8 cellular contexts compared by ENCODE assay signal in the genomic region with DNA sequence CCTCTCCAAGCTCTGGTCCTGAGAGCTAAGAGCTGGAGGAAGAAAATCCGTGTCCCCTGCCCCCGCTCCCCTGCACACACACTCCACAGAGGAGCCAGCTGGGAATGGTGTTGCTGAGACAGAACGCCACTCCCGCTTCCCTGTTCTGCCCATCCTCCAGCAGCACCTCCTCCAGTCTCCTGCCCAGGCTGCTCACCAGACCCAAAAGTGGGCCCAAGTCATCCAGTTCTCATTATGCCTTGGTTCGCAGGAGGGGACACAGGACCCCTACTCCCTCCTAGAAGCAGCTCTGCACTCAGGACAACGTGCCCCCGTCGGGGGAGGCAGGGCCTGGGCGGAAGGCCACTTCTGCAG. TPM values are rescaled to one million over a fixed set of nuclear protein-coding genes. Genes with fewer than 3 reads are reported as not detected.
DNase-seq lines count a peak whose midpoint lies in the region; ATAC-seq, FAIRE-seq and TF ChIP-seq lines count a peak whose summit lies in the region.

No MANE protein-coding gene starts in this region.

- H3K27ac Mint-ChIP-seq in brain = peak overlapping the region; percentile 95 to 99 (median 99)

- no peak for TF ChIP-seq EP300 in HepG2 (IDR thresholded peaks at IDR 0.05; ENCODE audit: low read depth in 2 of 2, low read length in 2 of 2)
- TF ChIP-seq EP300 in HepG2 (CRISPR knock-in tag; IDR thresholded peaks at IDR 0.05; ENCODE audit: borderline replicate concordance) = no peak

- in situ Hi-C loops in HepG2 (cut with HindIII; ENCODE audit: extremely low pct_ligation_motif_present, low pct_unique_long_range_greater_than_20kb) = no loop called here

- no peaks in the 10 kb centered on the region for H3K36me3 Mint-ChIP-seq in brain

- intact Hi-C loops in HepG2 (cut with micrococcal nuclease; ENCODE audit: unreplicated experiment) = no loop called here

- peak overlapping the region; percentile 95 for H3K4me3 ChIP-seq in AG10803 (ENCODE audit: low read length)
- H3K4me3 ChIP-seq in HUES64 (ENCODE audit: low read length) = peak overlapping the region; percentile 98
- peak overlapping the region; percentile 65 to 98 (median 95) for H3K4me3 ChIP-seq in HepG2 (replicated peaks in 1 of 3; ENCODE audit: insufficient read depth in 1 of 3, low read depth in 2 of 3, low read length in 3 of 3)
- H3K4me3 ChIP-seq in thoracic aorta = peak overlapping the region; percentile 99

- H3K9me3 Mint-ChIP-seq in brain = no peaks in the 10 kb centered on the region

- BruUV-seq in HepG2 (replicated peaks; lab: Mats Ljungman, UMichigan) = no TSS peak

- DNase-seq in AG10803 (ENCODE audit: low read depth) (no peak), HepG2 (ENCODE audit: low spot score) (no peak), thoracic aorta (ENCODE audit: low spot score) (no peak), dermis blood vessel endothelial cell (no peak)

- peak overlapping the region; percentile 92 to 97 (median 96) for H3K4me3 Mint-ChIP-seq in brain

- TF ChIP-seq CTCF in AG10803 (conservative IDR thresholded peaks at IDR 0.05; ENCODE audit: low read length) (no peak), brain (conservative IDR thresholded peaks at IDR 0.05) (no peak), HepG2 (CRISPR knock-in tag; IDR thresholded peaks at IDR 0.05) (no peak), thoracic aorta (IDR thresholded peaks at IDR 0.05) (no peak)

- H2AFZ ChIP-seq in HepG2 (ENCODE audit: low read length) = no peak overlapping the region

- no peak for TF ChIP-seq RAD21 in HepG2 (CRISPR knock-in tag; IDR thresholded peaks at IDR 0.05)

- peak overlapping the region; percentile 82 for H3K9ac ChIP-seq in HUES64 (ENCODE audit: low read depth, low read length)
- peak overlapping the region; percentile 86 for H3K9ac ChIP-seq in HepG2 (ENCODE audit: insufficient read depth, low read depth, low read length)

- POLR2A ChIA-PET in HepG2 (lab: Yijun Ruan, JAX) = interaction anchor here (0.9 to 3.2 kb wide), 10 partner anchors 10 to 352 kb away, joined by 4 to 37 read pairs (median 8); a partner anchor contains a TSS

- peak overlapping the region; percentile 98 for H3K4me2 ChIP-seq in HepG2 (ENCODE audit: low read depth, low read length)

- WGBS in HUES64 = 64% methylated on average over 9 of the region's 9 CpGs
- WGBS in HepG2 (ENCODE audit: low lambda C conversion rate) = 9% methylated on average over 5 of the region's 9 CpGs

- H3K27ac ChIP-seq in HUES64 (ENCODE audit: low read depth, low read length) (no peak overlapping the region), HepG2 (ENCODE audit: extremely low read length, insufficient read depth, low read length) (peak overlapping the region; percentile 89), thoracic aorta (peak overlapping the region; percentile 54 to 81)

- peaks cover 30% of the 10 kb centered on the region for H3K79me2 ChIP-seq in HepG2 (ENCODE audit: insufficient read depth, low read length)

- H3K4me1 ChIP-seq in HUES64 (ENCODE audit: insufficient read depth, low read length) = peaks cover 7% of the 10 kb centered on the region
- peaks cover 72% of the 10 kb centered on the region for H3K4me1 ChIP-seq in HepG2 (ENCODE audit: insufficient read depth, low read length)
- H3K4me1 ChIP-seq in thoracic aorta (ENCODE audit: control insufficient read depth in 1 of 2, low read depth in 2 of 2) = peaks cover 15 to 42% of the 10 kb centered on the region in 2 donors

- FAIRE-seq in HepG2 (lab: Jason Lieb, UNC) = no peak

- peak in 1 of 2 experiments; percentile 49; a peak in 2 of 4 replicates for TF ChIP-seq POLR2A in HepG2 (IDR thresholded peaks at IDR 0.05; ENCODE audit: insufficient read depth in 1 of 2, low read depth in 2 of 2, low read length in 2 of 2)

- ATAC-seq in HepG2 (peak; percentile 37), thoracic aorta (ENCODE audit: insufficient number of reproducible peaks, low FRiP score, low read depth) (no peak), HG03469 (IDR thresholded peaks at IDR 0.05; ENCODE audit: unreplicated experiment) (no peak), GM19395 (IDR thresholded peaks at IDR 0.05; ENCODE audit: unreplicated experiment) (no peak)

- peaks cover 17% of the 10 kb centered on the region for H3K27me3 ChIP-seq in HUES64 (ENCODE audit: insufficient read depth, low read length)
- H3K27me3 ChIP-seq in HepG2 (ENCODE audit: control insufficient read depth in 1 of 2, insufficient read depth in 2 of 2, low read length in 2 of 2) = no peaks in the 10 kb centered on the region; a peak in 1 of 5 replicates
- H3K27me3 ChIP-seq in thoracic aorta (replicated peaks; ENCODE audit: insufficient read depth) = no peaks in the 10 kb centered on the region

- H3K4me1 Mint-ChIP-seq in brain = peaks cover 71% of the 10 kb centered on the region

- H3K9me3 ChIP-seq in HUES64 (ENCODE audit: insufficient read depth, low read depth, low read length) (no peaks in the 10 kb centered on the region), HepG2 (ENCODE audit: low read length) (no peaks in the 10 kb centered on the region), thoracic aorta (no peaks in the 10 kb centered on the region)

- 0 out of 2 replicates have a peak, but pooled peaks cover 9% of the 10 kb centered on the region for H3K36me3 ChIP-seq in HUES64 (ENCODE audit: insufficient read depth, low read length)
- peaks cover 3 to 4% of the 10 kb centered on the region in 2 experiments; a peak in 3 of 5 replicates for H3K36me3 ChIP-seq in HepG2 (replicated peaks in 1 of 2; ENCODE audit: control insufficient read depth in 1 of 2, insufficient read depth in 2 of 2, low read length in 2 of 2)
- no peaks in the 10 kb centered on the region for H3K36me3 ChIP-seq in thoracic aorta

- H3K27me3 Mint-ChIP-seq in brain = peaks cover 8% of the 10 kb centered on the region

- CTCF ChIA-PET in HepG2 (lab: Yijun Ruan, JAX; ENCODE audit: low intra/inter-chr PET ratio, low total read pairs) = no interaction called here

- no peaks in the 10 kb centered on the region for H4K20me1 ChIP-seq in HepG2 (ENCODE audit: insufficient read depth, low read length)

RNA-seq across cellular contexts. Expression of a gene that starts 0.9 kb away (rescaled TPM):
- polyA plus RNA-seq in HUES64 (2013, experiment 1 of 2) = 9.3 TPM
- polyA plus RNA-seq in HUES64 (2013, experiment 2 of 2) = 8.2 TPM
- polyA plus RNA-seq in brain (ENCODE audit: insufficient read depth, low read depth, low replicate concordance) (17.1 TPM), HepG2 (2011; rRNA removed) (6.5 and 9.8 TPM in 2 replicates)
- total RNA-seq in HepG2 (2016; rRNA removed; fragmentation: Illumina TruSeq; extraction: Trizol) (12.2 and 13.6 TPM in 2 replicates), thoracic aorta (10 to 100 TPM; 18.6 to 18.8 TPM), dermis blood vessel endothelial cell (5.6 and 7.5 TPM in 2 replicates)
- 4.0 and 5.2 TPM in 2 replicates for total RNA-seq in HepG2 (2016; cell fraction: cytosol; rRNA removed; fragmentation: Illumina TruSeq; extraction: Trizol; ENCODE audit: low read depth)
- 12.4 and 14.5 TPM in 2 replicates for total RNA-seq in HepG2 (2016; cell fraction: insoluble cytoplasmic fraction; rRNA removed; fragmentation: Illumina TruSeq; extraction: Trizol)
- 8.3 and 9.6 TPM in 2 replicates for total RNA-seq in HepG2 (2016; cell fraction: membrane; rRNA removed; fragmentation: Illumina TruSeq; extraction: Trizol)
- total RNA-seq in HepG2 (2016; cell fraction: nucleus; rRNA removed; fragmentation: Illumina TruSeq; extraction: Trizol) = 10.4 and 11.7 TPM in 2 replicates
- polyA plus RNA-seq in HepG2 (2011; cell fraction: cytosol; rRNA removed) = 6.4 and 11.5 TPM in 2 replicates
- polyA plus RNA-seq in HepG2 (2011; cell fraction: nucleus; rRNA removed) = 26.1 and 31.2 TPM in 2 replicates
- 4.0 and 8.4 TPM in 2 replicates for polyA plus RNA-seq in HepG2 (2012)
- 3.9 and 4.4 TPM in 2 replicates for polyA plus RNA-seq in HepG2 (2016; cell fraction: cytosol; fragmentation: Illumina TruSeq; extraction: Trizol; ENCODE audit: low read depth)
- 12.0 and 13.1 TPM in 2 replicates for polyA plus RNA-seq in HepG2 (2016; cell fraction: insoluble cytoplasmic fraction; fragmentation: Illumina TruSeq; extraction: Trizol; ENCODE audit: low read depth)
- 6.7 and 7.2 TPM in 2 replicates for polyA plus RNA-seq in HepG2 (2016; cell fraction: membrane; fragmentation: Illumina TruSeq; extraction: Trizol; ENCODE audit: low read depth)
- polyA plus RNA-seq in HepG2 (2016; cell fraction: nucleus; fragmentation: Illumina TruSeq; extraction: Trizol; ENCODE audit: insufficient read depth, low read depth) = 13.5 and 14.3 TPM in 2 replicates
- polyA minus RNA-seq in HepG2 (2011; rRNA and poly(A)+ RNA removed; ENCODE audit: low replicate concordance) = 14.6 and 19.9 TPM in 2 replicates
- 4.6 and 4.7 TPM in 2 replicates for polyA minus RNA-seq in HepG2 (2011; cell fraction: cytosol; rRNA and poly(A)+ RNA removed)
- polyA minus RNA-seq in HepG2 (2011; cell fraction: nucleus; rRNA and poly(A)+ RNA removed) = 15.8 and 16.6 TPM in 2 replicates

RNA-seq across cellular contexts. Expression of a gene that starts 5.5 kb away (rescaled TPM):
- 324 TPM for polyA plus RNA-seq in HUES64 (2013, experiment 1 of 2)
- polyA plus RNA-seq in HUES64 (2013, experiment 2 of 2) = 386 TPM
- 2,462 TPM for polyA plus RNA-seq in brain (ENCODE audit: insufficient read depth, low read depth, low replicate concordance)
- 82.3 and 92.4 TPM in 2 replicates for total RNA-seq in HepG2 (2016; rRNA removed; fragmentation: Illumina TruSeq; extraction: Trizol)
- 35.0 and 38.6 TPM in 2 replicates for total RNA-seq in HepG2 (2016; cell fraction: cytosol; rRNA removed; fragmentation: Illumina TruSeq; extraction: Trizol; ENCODE audit: low read depth)
- 77.0 and 90.7 TPM in 2 replicates for total RNA-seq in HepG2 (2016; cell fraction: insoluble cytoplasmic fraction; rRNA removed; fragmentation: Illumina TruSeq; extraction: Trizol)
- 39.1 and 44.5 TPM in 2 replicates for total RNA-seq in HepG2 (2016; cell fraction: membrane; rRNA removed; fragmentation: Illumina TruSeq; extraction: Trizol)
- total RNA-seq in HepG2 (2016; cell fraction: nucleus; rRNA removed; fragmentation: Illumina TruSeq; extraction: Trizol) = 55.0 and 62.1 TPM in 2 replicates
- polyA plus RNA-seq in HepG2 (2011; rRNA removed) = 179 and 217 TPM in 2 replicates
- polyA plus RNA-seq in HepG2 (2011; cell fraction: cytosol; rRNA removed) = 94.2 and 257 TPM in 2 replicates
- 634 and 1,191 TPM in 2 replicates for polyA plus RNA-seq in HepG2 (2011; cell fraction: nucleus; rRNA removed)
- 136 and 210 TPM in 2 replicates for polyA plus RNA-seq in HepG2 (2012)
- polyA plus RNA-seq in HepG2 (2016; cell fraction: cytosol; fragmentation: Illumina TruSeq; extraction: Trizol; ENCODE audit: low read depth) = 60.2 and 68.2 TPM in 2 replicates
- polyA plus RNA-seq in HepG2 (2016; cell fraction: insoluble cytoplasmic fraction; fragmentation: Illumina TruSeq; extraction: Trizol; ENCODE audit: low read depth) = 156 and 198 TPM in 2 replicates
- 60.4 and 60.5 TPM in 2 replicates for polyA plus RNA-seq in HepG2 (2016; cell fraction: membrane; fragmentation: Illumina TruSeq; extraction: Trizol; ENCODE audit: low read depth)
- polyA plus RNA-seq in HepG2 (2016; cell fraction: nucleus; fragmentation: Illumina TruSeq; extraction: Trizol; ENCODE audit: insufficient read depth, low read depth) = 164 and 170 TPM in 2 replicates
- polyA minus RNA-seq in HepG2 (2011; rRNA and poly(A)+ RNA removed; ENCODE audit: low replicate concordance) = 111 and 125 TPM in 2 replicates
- 96.8 and 156 TPM in 2 replicates for polyA minus RNA-seq in HepG2 (2011; cell fraction: cytosol; rRNA and poly(A)+ RNA removed)
- 34.2 and 39.0 TPM in 2 replicates for polyA minus RNA-seq in HepG2 (2011; cell fraction: nucleus; rRNA and poly(A)+ RNA removed)
- 100 to 1,000 TPM; 109 to 159 TPM for total RNA-seq in thoracic aorta
- total RNA-seq in dermis blood vessel endothelial cell = 2.6 and 3.2 TPM in 2 replicates

RNA-seq across cellular contexts. Expression of a gene that starts 34.3 kb away (rescaled TPM):
- polyA plus RNA-seq in HUES64 (2013, experiment 1 of 2) = 20.5 TPM
- polyA plus RNA-seq in HUES64 (2013, experiment 2 of 2) = 21.2 TPM
- polyA plus RNA-seq in brain (ENCODE audit: insufficient read depth, low read depth, low replicate concordance) (19.6 TPM), HepG2 (2011; rRNA removed) (3.0 and 3.5 TPM in 2 replicates)
- total RNA-seq in HepG2 (2016; rRNA removed; fragmentation: Illumina TruSeq; extraction: Trizol) (21.0 and 34.8 TPM in 2 replicates), thoracic aorta (10 to 100 TPM; 21.0 to 34.9 TPM), dermis blood vessel endothelial cell (34.8 and 35.4 TPM in 2 replicates)
- 2.3 and 2.5 TPM in 2 replicates for total RNA-seq in HepG2 (2016; cell fraction: cytosol; rRNA removed; fragmentation: Illumina TruSeq; extraction: Trizol; ENCODE audit: low read depth)
- 21.9 and 34.1 TPM in 2 replicates for total RNA-seq in HepG2 (2016; cell fraction: insoluble cytoplasmic fraction; rRNA removed; fragmentation: Illumina TruSeq; extraction: Trizol)
- 11.4 and 14.2 TPM in 2 replicates for total RNA-seq in HepG2 (2016; cell fraction: membrane; rRNA removed; fragmentation: Illumina TruSeq; extraction: Trizol)
- total RNA-seq in HepG2 (2016; cell fraction: nucleus; rRNA removed; fragmentation: Illumina TruSeq; extraction: Trizol) = 14.8 and 16.2 TPM in 2 replicates
- polyA plus RNA-seq in HepG2 (2011; cell fraction: cytosol; rRNA removed) = 2.5 and 3.9 TPM in 2 replicates
- 3.3 and 3.7 TPM in 2 replicates for polyA plus RNA-seq in HepG2 (2011; cell fraction: nucleus; rRNA removed)
- polyA plus RNA-seq in HepG2 (2012) = 7.9 and 9.3 TPM in 2 replicates
- 1.0 and 1.3 TPM in 2 replicates for polyA plus RNA-seq in HepG2 (2016; cell fraction: cytosol; fragmentation: Illumina TruSeq; extraction: Trizol; ENCODE audit: low read depth)
- polyA plus RNA-seq in HepG2 (2016; cell fraction: insoluble cytoplasmic fraction; fragmentation: Illumina TruSeq; extraction: Trizol; ENCODE audit: low read depth) = 16.8 and 20.0 TPM in 2 replicates
- 5.3 and 6.2 TPM in 2 replicates for polyA plus RNA-seq in HepG2 (2016; cell fraction: membrane; fragmentation: Illumina TruSeq; extraction: Trizol; ENCODE audit: low read depth)
- 13.8 and 14.6 TPM in 2 replicates for polyA plus RNA-seq in HepG2 (2016; cell fraction: nucleus; fragmentation: Illumina TruSeq; extraction: Trizol; ENCODE audit: insufficient read depth, low read depth)
- 5.3 and 11.8 TPM in 2 replicates for polyA minus RNA-seq in HepG2 (2011; rRNA and poly(A)+ RNA removed; ENCODE audit: low replicate concordance)
- polyA minus RNA-seq in HepG2 (2011; cell fraction: cytosol; rRNA and poly(A)+ RNA removed) = 7.2 and 8.6 TPM in 2 replicates
- 9.8 and 9.9 TPM in 2 replicates for polyA minus RNA-seq in HepG2 (2011; cell fraction: nucleus; rRNA and poly(A)+ RNA removed)

RNA-seq across cellular contexts. Expression of a gene that starts 34.6 kb away (rescaled TPM):
- 21.1 TPM for polyA plus RNA-seq in HUES64 (2013, experiment 1 of 2)
- 31.8 TPM for polyA plus RNA-seq in HUES64 (2013, experiment 2 of 2)
- 83.6 TPM for polyA plus RNA-seq in brain (ENCODE audit: insufficient read depth, low read depth, low replicate concordance)
- 25.1 and 25.2 TPM in 2 replicates for total RNA-seq in HepG2 (2016; rRNA removed; fragmentation: Illumina TruSeq; extraction: Trizol)
- total RNA-seq in HepG2 (2016; cell fraction: cytosol; rRNA removed; fragmentation: Illumina TruSeq; extraction: Trizol; ENCODE audit: low read depth) = 29.4 and 38.9 TPM in 2 replicates
- total RNA-seq in HepG2 (2016; cell fraction: insoluble cytoplasmic fraction; rRNA removed; fragmentation: Illumina TruSeq; extraction: Trizol) = 25.7 and 29.2 TPM in 2 replicates
- total RNA-seq in HepG2 (2016; cell fraction: membrane; rRNA removed; fragmentation: Illumina TruSeq; extraction: Trizol) = 46.6 and 48.0 TPM in 2 replicates
- 11.0 and 15.0 TPM in 2 replicates for total RNA-seq in HepG2 (2016; cell fraction: nucleus; rRNA removed; fragmentation: Illumina TruSeq; extraction: Trizol)
- 10.9 and 14.0 TPM in 2 replicates for polyA plus RNA-seq in HepG2 (2011; rRNA removed)
- polyA plus RNA-seq in HepG2 (2011; cell fraction: cytosol; rRNA removed) = 10.2 and 14.5 TPM in 2 replicates
- 2.6 and 3.1 TPM in 2 replicates for polyA plus RNA-seq in HepG2 (2011; cell fraction: nucleus; rRNA removed)
- 25.7 and 32.6 TPM in 2 replicates for polyA plus RNA-seq in HepG2 (2012)
- 63.7 and 73.8 TPM in 2 replicates for polyA plus RNA-seq in HepG2 (2016; cell fraction: cytosol; fragmentation: Illumina TruSeq; extraction: Trizol; ENCODE audit: low read depth)
- 33.7 and 39.8 TPM in 2 replicates for polyA plus RNA-seq in HepG2 (2016; cell fraction: insoluble cytoplasmic fraction; fragmentation: Illumina TruSeq; extraction: Trizol; ENCODE audit: low read depth)
- 52.0 and 59.9 TPM in 2 replicates for polyA plus RNA-seq in HepG2 (2016; cell fraction: membrane; fragmentation: Illumina TruSeq; extraction: Trizol; ENCODE audit: low read depth)
- polyA plus RNA-seq in HepG2 (2016; cell fraction: nucleus; fragmentation: Illumina TruSeq; extraction: Trizol; ENCODE audit: insufficient read depth, low read depth) = 21.5 and 21.7 TPM in 2 replicates
- polyA minus RNA-seq in HepG2 (2011; rRNA and poly(A)+ RNA removed; ENCODE audit: low replicate concordance) = 4.7 and 5.1 TPM in 2 replicates
- 3.6 and 6.4 TPM in 2 replicates for polyA minus RNA-seq in HepG2 (2011; cell fraction: cytosol; rRNA and poly(A)+ RNA removed)
- 10.1 and 11.3 TPM in 2 replicates for polyA minus RNA-seq in HepG2 (2011; cell fraction: nucleus; rRNA and poly(A)+ RNA removed)
- 10 to 100 TPM in 1 of 2 donors, 1 to 10 TPM in 1; 8.0 to 17.6 TPM for total RNA-seq in thoracic aorta
- total RNA-seq in dermis blood vessel endothelial cell = 24.7 and 26.5 TPM in 2 replicates
